Comparison of ENCODE assay signal across 8 cellular contexts in the genomic region with DNA sequence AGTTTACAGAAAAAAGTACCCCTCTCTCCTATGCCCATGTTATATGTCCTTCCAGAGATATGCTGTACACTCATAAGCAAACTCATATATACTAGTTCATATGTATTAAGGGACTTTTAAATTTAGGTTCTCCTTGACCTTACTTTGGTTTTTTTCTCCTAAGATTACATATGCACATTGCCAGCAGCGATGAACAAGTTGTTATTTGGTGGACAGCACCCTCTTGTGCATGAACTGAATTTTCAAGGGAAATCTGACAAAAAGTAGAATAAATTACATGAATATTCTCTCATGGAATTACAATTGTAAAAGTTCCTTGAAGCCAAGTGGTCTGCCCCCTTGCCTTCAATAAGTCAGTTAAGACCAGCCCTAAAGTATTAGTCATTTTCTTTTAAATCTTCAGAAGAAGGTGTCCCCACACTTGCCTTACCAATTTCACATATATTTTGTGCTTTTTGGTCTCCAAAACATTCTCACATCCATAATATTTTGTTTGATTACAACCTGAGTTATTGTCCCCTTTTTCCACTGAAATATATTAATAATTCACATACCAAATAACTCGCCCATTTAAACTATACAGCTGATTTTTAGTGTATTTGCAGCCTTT. TPM values are rescaled to one million over a fixed set of nuclear protein-coding genes. Genes with fewer than 3 reads are reported as not detected.
DNase-seq lines count a peak whose midpoint lies in the region; ATAC-seq and TF ChIP-seq lines count a peak whose summit lies in the region.

No MANE protein-coding gene starts in this region.

- H3K27ac Mint-ChIP-seq in type B pancreatic cell = no peak overlapping the region

- no peaks in the 10 kb centered on the region for H3K9me3 ChIP-seq in breast epithelium

- no peak overlapping the region for H3K27ac ChIP-seq in breast epithelium

- no peak for ATAC-seq in GM19455 (IDR thresholded peaks at IDR 0.05; ENCODE audit: unreplicated experiment)
- ATAC-seq in GM19035 (IDR thresholded peaks at IDR 0.05; ENCODE audit: unreplicated experiment) = no peak

- no peaks in the 10 kb centered on the region for H3K36me3 Mint-ChIP-seq in type B pancreatic cell

- intact Hi-C loops in breast epithelium (cut with DNase I; ENCODE audit: low total_unique reads) = no loop called here

- no peaks in the 10 kb centered on the region for H3K27me3 Mint-ChIP-seq in type B pancreatic cell

- H3K4me3 Mint-ChIP-seq in type B pancreatic cell = no peak overlapping the region

- H3K4me3 ChIP-seq in breast epithelium = no peak overlapping the region

- TF ChIP-seq CTCF in breast epithelium (IDR thresholded peaks at IDR 0.05) = peak in 2 of 3 donors; percentile 48 to 73
- TF ChIP-seq CTCF in type B pancreatic cell (conservative IDR thresholded peaks at IDR 0.05) = peak; percentile 81

- H3K4me1 Mint-ChIP-seq in type B pancreatic cell (ENCODE audit: unreplicated experiment) = no peaks in the 10 kb centered on the region

- H3K9me3 Mint-ChIP-seq in type B pancreatic cell = no peaks in the 10 kb centered on the region

- DNase-seq in EL (peak; percentile 41), H4 (ENCODE audit: low spot score) (peak; percentile 57), NCI-H1105 (lab: John Stamatoyannopoulos, UW) (peak; percentile 13), breast epithelium (ENCODE audit: low spot score in 2 of 2) (no peak), kidney tubule cell (ENCODE audit: low spot score) (peak; percentile 56), type B pancreatic cell (ENCODE audit: extremely low spot score, unreplicated experiment) (no peak)

- no peaks in the 10 kb centered on the region for H3K4me1 ChIP-seq in breast epithelium

- H3K36me3 ChIP-seq in breast epithelium = no peaks in the 10 kb centered on the region

- TF ChIP-seq POLR2A in breast epithelium (IDR thresholded peaks at IDR 0.05) = no peak

- no peaks in the 10 kb centered on the region for H3K27me3 ChIP-seq in breast epithelium

RNA-seq across cellular contexts. Expression of a gene that starts 30.6 kb away (rescaled TPM):
- total RNA-seq in H4 (2014; rRNA removed; shearing (Covaris generic)) = 27.8 and 31.6 TPM in 2 replicates
- total RNA-seq in breast epithelium (10 to 100 TPM; 34.7 to 58.2 (median 53.4) TPM), type B pancreatic cell (ENCODE audit: low replicate concordance) (52.2 and 69.2 TPM in 2 replicates)

Comparison
In these comparisons a context has a peak if more than half of its experiments do, and no peak if none do; other contexts are left out.
1. DNase-seq: peak in EL (single experiment), H4 (single experiment), NCI-H1105 (single experiment) and kidney tubule cell (single experiment); none in breast epithelium (0 of 2) and type B pancreatic cell (single experiment).